Comparison of ENCODE assay signal across 17 cellular contexts in the genomic region with DNA sequence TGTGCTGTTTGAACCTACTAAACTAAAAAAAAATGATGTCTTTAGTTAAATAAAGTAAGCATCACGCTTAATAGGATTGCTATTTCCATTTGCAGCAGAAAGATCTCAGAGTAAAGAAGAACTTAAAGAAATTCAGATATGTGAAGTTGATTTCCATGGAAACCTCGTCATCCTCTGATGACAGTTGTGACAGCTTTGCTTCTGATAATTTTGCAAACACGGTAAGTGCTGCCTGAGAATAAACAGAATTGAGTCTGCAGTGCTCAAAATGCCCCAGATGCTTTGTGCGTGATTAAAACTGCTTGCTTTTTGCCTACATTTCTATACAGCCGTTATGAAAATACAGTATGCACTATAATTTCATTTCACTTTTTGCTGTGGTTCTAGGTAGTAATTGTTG. TPM values are rescaled to one million over a fixed set of nuclear protein-coding genes. Genes with fewer than 3 reads are reported as not detected.
DNase-seq lines count a peak whose midpoint lies in the region; ATAC-seq lines count a peak whose summit lies in the region.
"Had no signal": no experiment of that assay in that cellular context is flagged by ENCODE, and none has a peak within 500 bp of the region (broad histone marks: within the 10 kb centered on the region; RNA-seq: fewer than 3 reads in every experiment).

No MANE protein-coding gene starts in this region.

- H3K36me3 ChIP-seq in SK-N-MC (ENCODE audit: insufficient read depth, low read length) (peaks cover 61% of the 10 kb centered on the region), duodenal mucosa (ENCODE audit: control insufficient read depth in 1 of 2, insufficient read depth in 2 of 2, low read length in 2 of 2) (no peaks in the 10 kb centered on the region)
- H3K36me3 ChIP-seq: neutrophil, spleen, vagina had no signal

- H3K4me1 ChIP-seq in duodenal mucosa (ENCODE audit: control insufficient read depth in 1 of 2, insufficient read depth in 2 of 2, low read length in 2 of 2), result peaks cover 4 to 17% of the 10 kb centered on the region in 2 donors

- ATAC-seq in HG02852 (IDR thresholded peaks at IDR 0.05; ENCODE audit: unreplicated experiment), result peak; percentile 2
- ATAC-seq: A549; activated naive CD8-positive, alpha-beta T cell treated with anti-CD3 and anti-CD28 coated beads, Interleukin-2, amount 50 U/mL, for 24 hours; left ventricle myocardium superior had no signal

- peaks cover 43% of the 10 kb centered on the region for H3K4me1 Mint-ChIP-seq in activated CD4-positive, alpha-beta T cell treated with anti-CD3 and anti-CD28 coated beads, Interleukin-2, amount 10 ng/mL, durations not matched to agents 24 days and 14 days

- intact Hi-C loops in activated CD4-positive, alpha-beta T cell treated with anti-CD3 and anti-CD28 coated beads, Interleukin-2, amount 10 ng/mL, durations not matched to agents 24 days and 14 days (cut with micrococcal nuclease), result loop anchor here (5.0 to 10.0 kb wide), 6 partner anchors 74 to 886 kb away; a partner anchor contains a TSS

- H3K4me3 ChIP-seq in SK-N-MC (peak overlapping the region; percentile 11; the same call in 1 of the 2 replicates), duodenal mucosa (ENCODE audit: low read depth in 1 of 2, low read length in 2 of 2) (peak overlapping the region; percentile 0 to 1)
- H3K4me3 ChIP-seq: A549, spleen, vagina had no signal

- H3K4me3 Mint-ChIP-seq in activated CD4-positive, alpha-beta T cell treated with anti-CD3 and anti-CD28 coated beads, Interleukin-2, amount 10 ng/mL, durations not matched to agents 24 days and 14 days, result peak overlapping the region; percentile 29
- H3K4me3 Mint-ChIP-seq: activated naive CD8-positive, alpha-beta T cell treated with anti-CD3 and anti-CD28 coated beads, Interleukin-2, amount 50 U/mL, for 24 hours had no signal

- H3K27me3 Mint-ChIP-seq in activated CD4-positive, alpha-beta T cell treated with anti-CD3 and anti-CD28 coated beads, Interleukin-2, amount 10 ng/mL, durations not matched to agents 24 days and 14 days, result no peaks in the 10 kb centered on the region

- no peak overlapping the region; the same call in 1 of the 2 replicates for H3K27ac ChIP-seq in SK-N-MC
- H3K27ac ChIP-seq in duodenal mucosa (ENCODE audit: low read depth, low read length), result no peak overlapping the region
- H3K27ac ChIP-seq: A549, neutrophil, spleen, vagina had no signal

- H3K9ac ChIP-seq in SK-N-MC (ENCODE audit: insufficient read length), result no peak overlapping the region
- no peak overlapping the region for H3K9ac ChIP-seq in duodenal mucosa (ENCODE audit: low read depth in 1 of 2, low read length in 2 of 2)

- H3K27ac Mint-ChIP-seq in activated CD4-positive, alpha-beta T cell treated with anti-CD3 and anti-CD28 coated beads, Interleukin-2, amount 10 ng/mL, durations not matched to agents 24 days and 14 days, result peak overlapping the region; percentile 23
- H3K27ac Mint-ChIP-seq: activated naive CD8-positive, alpha-beta T cell treated with anti-CD3 and anti-CD28 coated beads, Interleukin-2, amount 50 U/mL, for 24 hours had no signal

- H3K9me3 Mint-ChIP-seq in activated CD4-positive, alpha-beta T cell treated with anti-CD3 and anti-CD28 coated beads, Interleukin-2, amount 10 ng/mL, durations not matched to agents 24 days and 14 days, result no peaks in the 10 kb centered on the region
- H3K9me3 Mint-ChIP-seq: activated naive CD8-positive, alpha-beta T cell treated with anti-CD3 and anti-CD28 coated beads, Interleukin-2, amount 50 U/mL, for 24 hours had no signal

- H3K27me3 ChIP-seq in duodenal mucosa (ENCODE audit: control insufficient read depth in 1 of 2, insufficient read depth in 2 of 2, low read length in 2 of 2), result peaks cover under 1 to 17% of the 10 kb centered on the region in 2 donors
- H3K27me3 ChIP-seq: vagina had no signal

- DNase-seq in activated CD4-positive, alpha-beta T cell treated with anti-CD3 and anti-CD28 coated beads, Interleukin-2, amount 10 ng/mL, durations not matched to agents 24 days and 14 days, result no peak
- no peak for DNase-seq in activated CD4-positive, alpha-beta T cell treated with anti-CD3 and anti-CD28 coated beads for 1 hour
- DNase-seq in SK-N-MC (ENCODE audit: low read depth, low spot score) (no peak), NCI-H2081 treated with DMSO at 0.1 percent for 48 hours (lab: John Stamatoyannopoulos, UW) (no peak), GM19240 (ENCODE audit: insufficient read length, low spot score) (no peak)
- no peak for DNase-seq in stimulated activated naive CD4-positive, alpha-beta T cell (lab: John Stamatoyannopoulos, UW)
- DNase-seq: activated naive CD8-positive, alpha-beta T cell treated with anti-CD3 and anti-CD28 coated beads, Interleukin-2, amount 50 U/mL, for 24 hours; C1 segment of cervical spinal cord; left ventricle myocardium superior; NCI-H187 treated with DMSO at 0.1 percent for 48 hours; spleen; substantia nigra had no signal

- peaks cover 54% of the 10 kb centered on the region for H3K36me3 Mint-ChIP-seq in activated CD4-positive, alpha-beta T cell treated with anti-CD3 and anti-CD28 coated beads, Interleukin-2, amount 10 ng/mL, durations not matched to agents 24 days and 14 days (ENCODE audit: low read depth)

- no peaks in the 10 kb centered on the region for H3K9me3 ChIP-seq in SK-N-MC (ENCODE audit: low read depth, low read length)
- no peaks in the 10 kb centered on the region for H3K9me3 ChIP-seq in duodenal mucosa (ENCODE audit: control insufficient read depth in 1 of 2, low read length in 2 of 2)
- H3K9me3 ChIP-seq: A549, neutrophil, spleen, vagina had no signal

RNA-seq across cellular contexts. Expression of a gene that starts 3.9 kb away (rescaled TPM):
- 116 and 118 TPM in 2 replicates for total RNA-seq in activated CD4-positive, alpha-beta T cell treated with anti-CD3 and anti-CD28 coated beads, Interleukin-2, amount 10 ng/mL, durations not matched to agents 24 days and 14 days
